In the genomic region with DNA sequence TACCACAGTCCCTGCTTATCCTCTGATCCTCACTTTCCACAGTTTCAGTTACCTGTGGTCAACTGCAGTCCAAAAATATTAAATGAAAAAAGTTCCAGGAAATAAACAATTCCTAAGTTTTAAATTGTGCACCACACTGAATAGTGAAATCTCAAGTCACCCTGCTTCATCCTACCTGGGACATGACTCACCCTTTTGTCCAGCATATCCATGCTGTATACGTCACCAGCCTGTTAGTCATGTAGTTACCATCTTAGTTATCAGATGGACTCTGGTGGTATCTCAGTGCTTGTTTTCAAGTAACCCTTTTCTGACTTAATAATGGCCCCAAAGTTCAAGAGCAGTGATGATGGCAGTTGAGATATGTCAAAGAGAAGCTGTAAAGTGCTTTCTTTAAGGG, we compare ENCODE assay signal across 8 cellular contexts.
DNase-seq lines count a peak whose midpoint lies in the region; ATAC-seq, FAIRE-seq and TF ChIP-seq lines count a peak whose summit lies in the region.
"Not testable (repeated sequence)": the region's sequence is repeated elsewhere in the genome, so short reads cannot be mapped to it uniquely, and the experiment has no call there.

No MANE protein-coding gene starts in this region.

- H3K79me1 ChIP-seq in IMR-90 (ENCODE audit: low read depth in 1 of 2, low read length in 2 of 2) = not testable (repeated sequence)

- not testable (repeated sequence) for H3K36me3 ChIP-seq in IMR-90 (ENCODE audit: control insufficient read depth, insufficient read depth, low read length); astrocyte (ENCODE audit: insufficient read depth, low read length)

- not testable (repeated sequence) for H3K9ac ChIP-seq in IMR-90 (ENCODE audit: low read depth, low read length); astrocyte (ENCODE audit: low read length)

- in situ Hi-C loops in IMR-90 (cut with MboI; ENCODE audit: low sequenced_read_pairs) = not testable (repeated sequence)

- H3K23ac ChIP-seq in IMR-90 (ENCODE audit: low read depth, low read length) = not testable (repeated sequence)

- POLR2A ChIA-PET in IMR-90 (lab: Charles Lee; ENCODE audit: unreplicated experiment) = not testable (repeated sequence)

- DNase-seq in A172 (ENCODE audit: low spot score) = peak; percentile 73
- peak; percentile 79 for DNase-seq in ELR (ENCODE audit: low read depth)
- peak; percentile 30 for DNase-seq in IMR-90
- peak; percentile 50 for DNase-seq in RPMI7951 (ENCODE audit: low read depth)
- peak; percentile 63 for DNase-seq in astrocyte (ENCODE audit: low read depth)
- peak; percentile 2 for DNase-seq in choroid plexus epithelial cell (ENCODE audit: low read depth)
- DNase-seq in iris pigment epithelial cell (ENCODE audit: low read depth) = peak; percentile 20
- peak; percentile 64 for DNase-seq in renal cortical epithelial cell (ENCODE audit: low read depth)

- not testable (repeated sequence) for H3K4me3 Mint-ChIP-seq in astrocyte (ENCODE audit: unreplicated experiment)

- H3K27ac Mint-ChIP-seq in astrocyte (ENCODE audit: unreplicated experiment) = peak overlapping the region; percentile 62

- H3K27me3 Mint-ChIP-seq in astrocyte (ENCODE audit: low read depth, unreplicated experiment) = not testable (repeated sequence)

- intact Hi-C loops in IMR-90 (cut with micrococcal nuclease) = not testable (repeated sequence)

- TF ChIP-seq POLR2A in IMR-90 (IDR thresholded peaks at IDR 0.05; ENCODE audit: low read depth, low read length) = not testable (repeated sequence)

- not testable (repeated sequence) for H3K27me3 ChIP-seq in IMR-90 (ENCODE audit: control insufficient read depth, insufficient read depth, low read length); astrocyte (ENCODE audit: insufficient read depth, low read length)

- not testable (repeated sequence) for H3K36me3 Mint-ChIP-seq in astrocyte (ENCODE audit: low read depth, unreplicated experiment)

- not testable (repeated sequence) for H3K9me1 ChIP-seq in IMR-90 (ENCODE audit: insufficient read depth, low read length)

- not testable (repeated sequence) for H2BK120ac ChIP-seq in IMR-90 (ENCODE audit: low read depth, low read length)

- not testable (repeated sequence) for H2BK5ac ChIP-seq in IMR-90 (ENCODE audit: low read depth, low read length, poor library complexity, severe bottlenecking)

- H3K4me2 ChIP-seq in IMR-90 (ENCODE audit: low read depth, low read length); astrocyte (ENCODE audit: low read length): not testable (repeated sequence)

- not testable (repeated sequence) for H3K79me2 ChIP-seq in astrocyte (ENCODE audit: insufficient read depth, low read length)

- H4K20me1 ChIP-seq in IMR-90 (ENCODE audit: insufficient read depth, low read length); astrocyte (ENCODE audit: insufficient read depth, low read length): not testable (repeated sequence)

- dilution Hi-C loops in IMR-90 (cut with HindIII; ENCODE audit: low sequenced_read_pairs, unreplicated experiment) = not testable (repeated sequence)

- not testable (repeated sequence) for H4K91ac ChIP-seq in IMR-90 (ENCODE audit: insufficient read depth, low read depth, low read length)

- not testable (repeated sequence) for H3K9me3 Mint-ChIP-seq in astrocyte (ENCODE audit: unreplicated experiment)

- H4K8ac ChIP-seq in IMR-90 (ENCODE audit: low read depth in 2 of 2, low read length in 2 of 2) = not testable (repeated sequence)

- H3K4me1 ChIP-seq in IMR-90 (ENCODE audit: control insufficient read depth, insufficient read depth, low read length); astrocyte (ENCODE audit: insufficient read depth, low read length): not testable (repeated sequence)

- no CpG with 5 or more reads among the region's 1 CpG for WGBS in IMR-90 (ENCODE audit: extremely low coverage in 2 of 2, insufficient read length in 1 of 2), 2 experiments

- H3K4me1 Mint-ChIP-seq in astrocyte (ENCODE audit: low read depth, unreplicated experiment) = not testable (repeated sequence)

- not testable (repeated sequence) for H3K4me3 ChIP-seq in IMR-90 (ENCODE audit: insufficient read depth, low read depth, low read length); astrocyte (ENCODE audit: insufficient read depth, low read depth, low read length); choroid plexus epithelial cell (ENCODE audit: low read depth, low read length)

- not testable (repeated sequence) for H2AFZ ChIP-seq in IMR-90 (replicated peaks; ENCODE audit: low read length, poor library complexity); astrocyte (ENCODE audit: low read depth, low read length)

- not testable (repeated sequence) for H4K5ac ChIP-seq in IMR-90 (ENCODE audit: low read depth, low read length)

- CTCF ChIA-PET in IMR-90 (lab: Yijun Ruan, JAX) = not testable (repeated sequence)

- not testable (repeated sequence) for H3K27ac ChIP-seq in IMR-90 (ENCODE audit: insufficient read depth, low read length); astrocyte (ENCODE audit: low read depth, low read length)

- not testable (repeated sequence) for TF ChIP-seq CTCF in IMR-90 (conservative IDR thresholded peaks at IDR 0.05; ENCODE audit: low read depth, low read length); astrocyte (IDR thresholded peaks at IDR 0.05; ENCODE audit: insufficient read depth, low read depth, low read length); choroid plexus epithelial cell (conservative IDR thresholded peaks at IDR 0.05; ENCODE audit: low read depth, low read length)

- TF ChIP-seq RAD21 in IMR-90 (IDR thresholded peaks at IDR 0.05; ENCODE audit: low read length) = not testable (repeated sequence)

- not testable (repeated sequence) for H2BK15ac ChIP-seq in IMR-90 (ENCODE audit: low read depth, low read length)

- not testable (repeated sequence) for H2BK20ac ChIP-seq in IMR-90 (ENCODE audit: low read depth, low read length)

- not testable (repeated sequence) for H3K18ac ChIP-seq in IMR-90 (ENCODE audit: low read depth, low read length)

- not testable (repeated sequence) for H3K9me3 ChIP-seq in IMR-90 (ENCODE audit: control insufficient read depth, insufficient read depth, low read length); astrocyte (ENCODE audit: insufficient read depth, low read depth, low read length)

- BruUV-seq in IMR-90 (replicated peaks; lab: Mats Ljungman, UMichigan) = not testable (repeated sequence)

- H2AK9ac ChIP-seq in IMR-90 (replicated peaks; ENCODE audit: low read depth, low read length, poor library complexity) = not testable (repeated sequence)

- not testable (repeated sequence) for H2AK5ac ChIP-seq in IMR-90 (ENCODE audit: low read depth, low read length)

- not testable (repeated sequence) for ATAC-seq in IMR-90 (ENCODE audit: low read depth)

- FAIRE-seq in astrocyte (lab: Jason Lieb, UNC) = not testable (repeated sequence)

- not testable (repeated sequence) for H3K56ac ChIP-seq in IMR-90 (ENCODE audit: extremely low read depth, insufficient read depth, low read length)

- not testable (repeated sequence) for H3K14ac ChIP-seq in IMR-90 (replicated peaks; ENCODE audit: low read depth, low read length)

- not testable (repeated sequence) for H3K4ac ChIP-seq in IMR-90 (ENCODE audit: low read depth, low read length)

Comparison
In these comparisons a context has a peak if more than half of its experiments do, and no peak if none do; other contexts are left out.
1. DNase-seq: peak in every context shown above with its lines; median percentile 79 in ELR; 73 in A172; 64 in renal cortical epithelial cell; 63 in astrocyte; 50 in RPMI7951; 30 in IMR-90; 20 in iris pigment epithelial cell; 2 in choroid plexus epithelial cell.